1 cellular context compared by ENCODE assay signal in the genomic region with DNA sequence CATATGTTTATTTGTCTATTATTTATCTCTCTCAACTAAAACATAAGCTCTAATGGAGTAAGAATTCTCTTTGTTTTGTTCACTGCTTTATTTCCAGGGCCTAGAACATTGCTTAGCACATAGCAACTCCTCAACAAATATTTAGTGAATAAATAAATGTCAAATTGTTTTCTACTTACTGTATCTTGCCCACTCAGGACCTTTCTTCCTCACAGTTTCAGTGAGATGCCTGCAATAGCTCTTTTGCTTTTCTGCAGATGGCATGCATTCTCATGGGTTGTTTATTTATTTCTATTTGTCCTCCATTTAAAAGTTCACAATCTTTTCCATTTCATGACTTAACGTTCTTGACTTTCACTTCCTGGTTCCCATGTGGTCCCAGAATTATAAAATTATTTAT.
TF ChIP-seq lines count a peak whose summit lies in the region.

No MANE protein-coding gene starts in this region.

TF ChIP-seq in GM12878, 131 proteins besides CTCF, POLR2A, EP300 and RAD21 (continued from another document):
- TF ChIP-seq, protein P1, sequence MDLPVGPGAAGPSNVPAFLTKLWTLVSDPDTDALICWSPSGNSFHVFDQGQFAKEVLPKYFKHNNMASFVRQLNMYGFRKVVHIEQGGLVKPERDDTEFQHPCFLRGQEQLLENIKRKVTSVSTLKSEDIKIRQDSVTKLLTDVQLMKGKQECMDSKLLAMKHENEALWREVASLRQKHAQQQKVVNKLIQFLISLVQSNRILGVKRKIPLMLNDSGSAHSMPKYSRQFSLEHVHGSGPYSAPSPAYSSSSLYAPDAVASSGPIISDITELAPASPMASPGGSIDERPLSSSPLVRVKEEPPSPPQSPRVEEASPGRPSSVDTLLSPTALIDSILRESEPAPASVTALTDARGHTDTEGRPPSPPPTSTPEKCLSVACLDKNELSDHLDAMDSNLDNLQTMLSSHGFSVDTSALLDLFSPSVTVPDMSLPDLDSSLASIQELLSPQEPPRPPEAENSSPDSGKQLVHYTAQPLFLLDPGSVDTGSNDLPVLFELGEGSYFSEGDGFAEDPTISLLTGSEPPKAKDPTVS (IDR thresholded peaks at IDR 0.05; ENCODE audit: low read depth, low read length): no peak
- TF ChIP-seq SREBF1 (IDR thresholded peaks at IDR 0.05; ENCODE audit: low read length) (no peak), BHLHE40 (IDR thresholded peaks at IDR 0.05; ENCODE audit: borderline replicate concordance in 1 of 2, low read depth in 2 of 2, low read length in 1 of 2) (no peak), RCOR1 (conservative IDR thresholded peaks at IDR 0.05; ENCODE audit: low read depth, low read length) (no peak), NFXL1 (IDR thresholded peaks at IDR 0.05; ENCODE audit: borderline replicate concordance) (no peak), KLF5 (IDR thresholded peaks at IDR 0.05; ENCODE audit: partially characterized antibody) (no peak), TCF12 (IDR thresholded peaks at IDR 0.05; ENCODE audit: low read depth, low read length) (no peak)
- TF ChIP-seq, protein P2, sequence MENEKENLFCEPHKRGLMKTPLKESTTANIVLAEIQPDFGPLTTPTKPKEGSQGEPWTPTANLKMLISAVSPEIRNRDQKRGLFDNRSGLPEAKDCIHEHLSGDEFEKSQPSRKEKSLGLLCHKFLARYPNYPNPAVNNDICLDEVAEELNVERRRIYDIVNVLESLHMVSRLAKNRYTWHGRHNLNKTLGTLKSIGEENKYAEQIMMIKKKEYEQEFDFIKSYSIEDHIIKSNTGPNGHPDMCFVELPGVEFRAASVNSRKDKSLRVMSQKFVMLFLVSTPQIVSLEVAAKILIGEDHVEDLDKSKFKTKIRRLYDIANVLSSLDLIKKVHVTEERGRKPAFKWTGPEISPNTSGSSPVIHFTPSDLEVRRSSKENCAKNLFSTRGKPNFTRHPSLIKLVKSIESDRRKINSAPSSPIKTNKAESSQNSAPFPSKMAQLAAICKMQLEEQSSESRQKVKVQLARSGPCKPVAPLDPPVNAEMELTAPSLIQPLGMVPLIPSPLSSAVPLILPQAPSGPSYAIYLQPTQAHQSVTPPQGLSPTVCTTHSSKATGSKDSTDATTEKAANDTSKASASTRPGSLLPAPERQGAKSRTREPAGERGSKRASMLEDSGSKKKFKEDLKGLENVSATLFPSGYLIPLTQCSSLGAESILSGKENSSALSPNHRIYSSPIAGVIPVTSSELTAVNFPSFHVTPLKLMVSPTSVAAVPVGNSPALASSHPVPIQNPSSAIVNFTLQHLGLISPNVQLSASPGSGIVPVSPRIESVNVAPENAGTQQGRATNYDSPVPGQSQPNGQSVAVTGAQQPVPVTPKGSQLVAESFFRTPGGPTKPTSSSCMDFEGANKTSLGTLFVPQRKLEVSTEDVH (IDR thresholded peaks at IDR 0.05; ENCODE audit: low read depth, partially characterized antibody): no peak
TF ChIP-seq in GM12878: peak in this region for 0.
